8 cellular contexts compared by ENCODE assay signal in the genomic region with DNA sequence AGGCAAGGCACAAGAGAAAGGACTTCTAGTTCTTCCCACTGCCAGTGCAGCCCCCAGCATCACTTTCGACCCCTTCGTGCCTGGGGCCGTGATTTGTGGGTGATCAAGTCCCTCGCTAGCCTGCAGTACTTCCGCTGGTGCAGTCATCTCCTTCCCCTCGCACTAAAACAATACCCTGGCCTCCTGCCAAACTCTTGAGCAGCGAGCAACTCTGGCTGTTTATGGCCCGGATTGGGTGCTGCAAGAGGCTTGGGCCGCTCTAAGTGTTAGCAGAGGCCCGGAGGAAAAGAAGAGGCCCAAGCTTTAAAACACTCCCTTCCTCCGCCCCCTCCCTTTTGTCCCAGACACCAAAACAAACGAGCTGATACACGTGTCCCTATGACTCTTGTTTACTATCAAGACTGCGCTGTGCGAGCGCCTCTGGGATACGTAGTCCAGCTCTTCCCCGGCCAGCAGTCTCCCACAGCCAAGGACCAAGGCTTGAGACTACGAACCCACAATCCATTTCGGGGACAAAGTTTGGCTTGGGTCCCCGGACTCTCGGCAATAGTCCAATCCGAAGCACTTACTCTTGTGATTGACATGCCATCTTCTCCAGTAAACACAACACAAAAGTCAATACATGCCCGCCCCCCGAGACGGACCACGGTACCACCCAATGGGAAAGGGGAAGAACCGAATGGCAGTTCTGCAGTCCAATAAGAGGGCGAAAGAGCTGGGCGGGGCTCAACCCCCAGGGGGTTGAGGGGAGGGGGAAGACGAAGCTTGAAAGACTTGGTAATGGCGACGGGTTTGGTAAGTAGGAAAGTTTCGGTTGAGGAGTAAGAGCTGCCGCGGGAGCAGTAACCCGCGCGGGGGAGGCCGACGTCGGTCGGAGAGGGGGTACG. TPM values are rescaled to one million over a fixed set of nuclear protein-coding genes. Genes with fewer than 3 reads are reported as not detected.
DNase-seq lines count a peak whose midpoint lies in the region; ATAC-seq and TF ChIP-seq lines count a peak whose summit lies in the region.

A gene with protein sequence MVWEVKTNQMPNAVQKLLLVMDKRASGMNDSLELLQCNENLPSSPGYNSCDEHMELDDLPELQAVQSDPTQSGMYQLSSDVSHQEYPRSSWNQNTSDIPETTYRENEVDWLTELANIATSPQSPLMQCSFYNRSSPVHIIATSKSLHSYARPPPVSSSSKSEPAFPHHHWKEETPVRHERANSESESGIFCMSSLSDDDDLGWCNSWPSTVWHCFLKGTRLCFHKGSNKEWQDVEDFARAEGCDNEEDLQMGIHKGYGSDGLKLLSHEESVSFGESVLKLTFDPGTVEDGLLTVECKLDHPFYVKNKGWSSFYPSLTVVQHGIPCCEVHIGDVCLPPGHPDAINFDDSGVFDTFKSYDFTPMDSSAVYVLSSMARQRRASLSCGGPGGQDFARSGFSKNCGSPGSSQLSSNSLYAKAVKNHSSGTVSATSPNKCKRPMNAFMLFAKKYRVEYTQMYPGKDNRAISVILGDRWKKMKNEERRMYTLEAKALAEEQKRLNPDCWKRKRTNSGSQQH (plus strand): TSS at position 771 of the 887 bp plus-strand sequence. CDS start 10,891 bp downstream, outside the sequence.

- H3K9me2 ChIP-seq in SK-N-SH, result no peaks in the 10 kb centered on the region

- peaks cover 21% of the 10 kb centered on the region for H3F3A ChIP-seq in SK-N-SH (replicated peaks; ENCODE audit: insufficient read depth)

- H2AFZ ChIP-seq in SK-N-SH (ENCODE audit: low read depth), result peak within 1 kb of the TSS; percentile 92

- no peak for TF ChIP-seq RAD21 in SK-N-SH (IDR thresholded peaks at IDR 0.05; ENCODE audit: low read length)

- WGBS in SK-N-SH (ENCODE audit: low lambda C conversion rate), result 1% methylated on average over 44 of the region's 44 CpGs
- 0 to 1% methylated on average over 20 to 25 of the region's 44 CpGs for WGBS in gastroesophageal sphincter (ENCODE audit: low coverage in 1 of 2), 2 donors

- peaks cover 36% of the 10 kb centered on the region for H3K79me2 ChIP-seq in SK-N-SH (ENCODE audit: insufficient read depth)

- ATAC-seq in HG02571 (IDR thresholded peaks at IDR 0.05; ENCODE audit: unreplicated experiment) (peak; percentile 86), gastroesophageal sphincter (peak; percentile 94)

- peak within 1 kb of the TSS; percentile 87 to 89 for H3K4me3 ChIP-seq in SK-N-SH (ENCODE audit: low read depth in 2 of 2, low read length in 1 of 2)
- H3K4me3 ChIP-seq in gastroesophageal sphincter, result peak within 1 kb of the TSS; percentile 83 to 84
- peak within 1 kb of the TSS; percentile 86 to 93 for H3K4me3 ChIP-seq in neutrophil (ENCODE audit: low read depth in 1 of 2, low read length in 1 of 2)

- H4K20me1 ChIP-seq in SK-N-SH (ENCODE audit: insufficient read depth), result peaks cover 35% of the 10 kb centered on the region

- H3K4me2 ChIP-seq in SK-N-SH, result peak within 1 kb of the TSS; percentile 97

- H3K36me3 ChIP-seq in SK-N-SH (replicated peaks in 1 of 2; ENCODE audit: control insufficient read depth in 1 of 2, insufficient read depth in 2 of 2, low read length in 1 of 2), result peaks cover 0 to 11% of the 10 kb centered on the region in 2 experiments
- H3K36me3 ChIP-seq in gastroesophageal sphincter, result peaks cover 0 to 6% of the 10 kb centered on the region in 2 donors
- peaks cover 5% of the 10 kb centered on the region for H3K36me3 ChIP-seq in neutrophil

- peak within 1 kb of the TSS; percentile 90 for H3K9ac ChIP-seq in SK-N-SH

- CTCF ChIA-PET in SK-N-SH (lab: Yijun Ruan, JAX), result interaction anchor here (0.6 to 6.3 kb wide), 16 partner anchors 8 to 706 kb away, joined by 3 to 77 read pairs (median 4); a partner anchor contains a TSS

- TF ChIP-seq CTCF in SK-N-SH (IDR thresholded peaks at IDR 0.05) (no peak), gastroesophageal sphincter (IDR thresholded peaks at IDR 0.05) (no peak), neutrophil (IDR thresholded peaks at IDR 0.05) (no peak)

- H3K27me3 ChIP-seq in SK-N-SH (ENCODE audit: insufficient read depth), result no peaks in the 10 kb centered on the region
- H3K27me3 ChIP-seq in gastroesophageal sphincter, result no peaks in the 10 kb centered on the region
- no peaks in the 10 kb centered on the region for H3K27me3 ChIP-seq in neutrophil

- peaks cover 0 to 13% of the 10 kb centered on the region in 2 experiments; a peak in 2 of 4 replicates for H3K4me1 ChIP-seq in SK-N-SH (ENCODE audit: control insufficient read depth in 1 of 2, insufficient read depth in 2 of 2, low read depth in 1 of 2, low read length in 1 of 2)
- H3K4me1 ChIP-seq in gastroesophageal sphincter, result peaks cover 0 to 43% (median 13%) of the 10 kb centered on the region in 3 donors
- peaks cover 24 to 40% of the 10 kb centered on the region in 2 experiments for H3K4me1 ChIP-seq in neutrophil (ENCODE audit: control insufficient read depth in 1 of 2, insufficient read depth in 1 of 2, low read depth in 1 of 2, low read length in 1 of 2)

- TF ChIP-seq EP300 in SK-N-SH (IDR thresholded peaks at IDR 0.05; ENCODE audit: borderline replicate concordance in 1 of 2, low read depth in 1 of 2, low read length in 1 of 2), result no peak
- no peak for TF ChIP-seq EP300 in gastroesophageal sphincter (IDR thresholded peaks at IDR 0.05)

- POLR2A ChIA-PET in SK-N-SH (lab: Yijun Ruan, JAX), result interaction anchor here (0.6 to 3.2 kb wide), 10 partner anchors 12 to 1111 kb away, joined by 3 to 19 read pairs (median 4); a partner anchor contains a TSS

- H3K9me3 ChIP-seq in SK-N-SH, result no peaks in the 10 kb centered on the region
- H3K9me3 ChIP-seq in gastroesophageal sphincter, result no peaks in the 10 kb centered on the region
- no peaks in the 10 kb centered on the region for H3K9me3 ChIP-seq in neutrophil

- peak within 1 kb of the TSS; percentile 97 to 98 for H3K27ac ChIP-seq in SK-N-SH (ENCODE audit: low read depth in 2 of 2, low read length in 1 of 2)
- H3K27ac ChIP-seq in gastroesophageal sphincter, result peak within 1 kb of the TSS; percentile 94 to 100 (median 99)
- H3K27ac ChIP-seq in neutrophil, result peak within 1 kb of the TSS; percentile 99
- peak within 1 kb of the TSS; percentile 100 for H3K27ac ChIP-seq in substantia nigra (ENCODE audit: low read depth, low read length, poor library complexity, severe bottlenecking)

- DNase-seq in GM04503 (ENCODE audit: low read depth), result peak; percentile 100
- peak; percentile 98 for DNase-seq in NCI-H1048 (lab: John Stamatoyannopoulos, UW)
- peak; percentile 95 for DNase-seq in SK-N-SH
- DNase-seq in activated naive CD4-positive, alpha-beta T cell treated with anti-CD3 and anti-CD28 coated beads, Interleukin-2, amount 50 U/mL, for 16 hours, result peak; percentile 97
- peak; percentile 68 to 100 (median 98) for DNase-seq in substantia nigra (lab: John Stamatoyannopoulos, UW)

- TF ChIP-seq POLR2A in gastroesophageal sphincter (IDR thresholded peaks at IDR 0.05), result peak; percentile 56 to 83

TF ChIP-seq in SK-N-SH, 30 proteins besides CTCF, POLR2A, EP300 and RAD21 (continues in another document):
- TF ChIP-seq, protein P1, sequence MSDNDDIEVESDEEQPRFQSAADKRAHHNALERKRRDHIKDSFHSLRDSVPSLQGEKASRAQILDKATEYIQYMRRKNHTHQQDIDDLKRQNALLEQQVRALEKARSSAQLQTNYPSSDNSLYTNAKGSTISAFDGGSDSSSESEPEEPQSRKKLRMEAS (IDR thresholded peaks at IDR 0.05; ENCODE audit: low read depth), result peak; percentile 100
- TF ChIP-seq MXI1 (IDR thresholded peaks at IDR 0.05; ENCODE audit: low read depth, low read length) (peak; percentile 99), GABPA (IDR thresholded peaks at IDR 0.05; ENCODE audit: low read depth) (peak; percentile 53), NFIC (IDR thresholded peaks at IDR 0.05; ENCODE audit: borderline replicate concordance) (peak; percentile 82), EZH2phosphoT487 (IDR thresholded peaks at IDR 0.05; ENCODE audit: borderline replicate concordance, low read depth) (no peak), TAF1 (IDR thresholded peaks at IDR 0.05; ENCODE audit: borderline replicate concordance, low read depth, low read length) (peak; percentile 75), POLR2AphosphoS5 (IDR thresholded peaks at IDR 0.05; ENCODE audit: low read depth, low read length) (peak; percentile 69), RXRA (IDR thresholded peaks at IDR 0.05; ENCODE audit: borderline replicate concordance, low read depth) (no peak)
- TF ChIP-seq, protein P2, sequence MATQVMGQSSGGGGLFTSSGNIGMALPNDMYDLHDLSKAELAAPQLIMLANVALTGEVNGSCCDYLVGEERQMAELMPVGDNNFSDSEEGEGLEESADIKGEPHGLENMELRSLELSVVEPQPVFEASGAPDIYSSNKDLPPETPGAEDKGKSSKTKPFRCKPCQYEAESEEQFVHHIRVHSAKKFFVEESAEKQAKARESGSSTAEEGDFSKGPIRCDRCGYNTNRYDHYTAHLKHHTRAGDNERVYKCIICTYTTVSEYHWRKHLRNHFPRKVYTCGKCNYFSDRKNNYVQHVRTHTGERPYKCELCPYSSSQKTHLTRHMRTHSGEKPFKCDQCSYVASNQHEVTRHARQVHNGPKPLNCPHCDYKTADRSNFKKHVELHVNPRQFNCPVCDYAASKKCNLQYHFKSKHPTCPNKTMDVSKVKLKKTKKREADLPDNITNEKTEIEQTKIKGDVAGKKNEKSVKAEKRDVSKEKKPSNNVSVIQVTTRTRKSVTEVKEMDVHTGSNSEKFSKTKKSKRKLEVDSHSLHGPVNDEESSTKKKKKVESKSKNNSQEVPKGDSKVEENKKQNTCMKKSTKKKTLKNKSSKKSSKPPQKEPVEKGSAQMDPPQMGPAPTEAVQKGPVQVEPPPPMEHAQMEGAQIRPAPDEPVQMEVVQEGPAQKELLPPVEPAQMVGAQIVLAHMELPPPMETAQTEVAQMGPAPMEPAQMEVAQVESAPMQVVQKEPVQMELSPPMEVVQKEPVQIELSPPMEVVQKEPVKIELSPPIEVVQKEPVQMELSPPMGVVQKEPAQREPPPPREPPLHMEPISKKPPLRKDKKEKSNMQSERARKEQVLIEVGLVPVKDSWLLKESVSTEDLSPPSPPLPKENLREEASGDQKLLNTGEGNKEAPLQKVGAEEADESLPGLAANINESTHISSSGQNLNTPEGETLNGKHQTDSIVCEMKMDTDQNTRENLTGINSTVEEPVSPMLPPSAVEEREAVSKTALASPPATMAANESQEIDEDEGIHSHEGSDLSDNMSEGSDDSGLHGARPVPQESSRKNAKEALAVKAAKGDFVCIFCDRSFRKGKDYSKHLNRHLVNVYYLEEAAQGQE (IDR thresholded peaks at IDR 0.05; ENCODE audit: low read depth, low read length), result no peak

RNA-seq across cellular contexts. Expression of the gene that starts here (rescaled TPM):
- 27.2 and 36.8 TPM in 2 replicates for polyA plus RNA-seq in SK-N-SH (2012; rRNA removed)
- polyA plus RNA-seq in SK-N-SH (2012; cell fraction: cytosol; rRNA removed), result 36.1 and 38.5 TPM in 2 replicates
- 25.1 and 58.0 TPM in 2 replicates for polyA plus RNA-seq in SK-N-SH (2012; cell fraction: nucleus; rRNA removed)
- 100 to 1,000 TPM in 3 of 4 donors, 10 to 100 TPM in 1; 57.1 to 126 (median 118) TPM for total RNA-seq in gastroesophageal sphincter

Comparison
In these comparisons a context has a peak if more than half of its experiments do, and no peak if none do; other contexts are left out.
1. Peak in every context shown above with its lines: DNase-seq, ATAC-seq, H3K4me3 ChIP-seq and H3K27ac ChIP-seq.